ENCODE assay signal across 12 cellular contexts in the genomic region with DNA sequence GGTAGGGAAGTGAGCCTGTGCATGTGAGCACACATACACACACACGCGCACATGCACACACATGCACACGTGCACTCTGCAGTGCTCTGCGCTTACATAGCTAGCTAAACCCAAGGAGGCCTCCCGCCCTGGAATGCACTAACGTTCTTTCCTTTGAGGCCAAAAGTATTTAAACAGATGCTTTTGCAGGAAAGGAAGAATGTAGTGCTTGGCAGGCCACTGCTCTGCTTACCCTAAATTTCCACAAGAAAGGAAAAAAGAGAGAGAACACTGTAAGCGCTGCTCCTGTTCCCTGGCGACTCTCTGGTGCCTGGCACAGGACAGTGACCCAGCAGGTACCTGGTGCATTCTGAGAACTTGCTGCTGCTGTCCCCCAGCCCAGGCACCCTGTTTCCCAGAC. TPM values are rescaled to one million over a fixed set of nuclear protein-coding genes. Genes with fewer than 3 reads are reported as not detected.
A peak's percentile ranks its signal among the peaks of the same experiment; 100 is the strongest.
DNase-seq lines count a peak whose midpoint lies in the region; ATAC-seq and TF ChIP-seq lines count a peak whose summit lies in the region.
"Had no signal": no experiment of that assay in that cellular context is flagged by ENCODE, and none has a peak within 500 bp of the region (broad histone marks: within the 10 kb centered on the region; RNA-seq: fewer than 3 reads in every experiment).

No MANE protein-coding gene starts in this region.

- H3K9ac ChIP-seq in HUES6 (ENCODE audit: low read length): peak overlapping the region; percentile 4
- H3K9ac ChIP-seq: KMS-11 had no signal

- H3K36me3 ChIP-seq in HUES6 (ENCODE audit: control insufficient read depth, insufficient read depth, low read length) (no peaks in the 10 kb centered on the region), lower lobe of right lung (peaks cover 60% of the 10 kb centered on the region), thoracic aorta (peaks cover 8% of the 10 kb centered on the region)

- no peak for TF ChIP-seq CTCF in dorsolateral prefrontal cortex (IDR thresholded peaks at IDR 0.05 in 54 of 56, conservative IDR thresholded peaks at IDR 0.05 in 2 of 56; ENCODE audit: low read depth in 1 of 56, partially characterized antibody in 56 of 56)
- TF ChIP-seq CTCF in lower lobe of right lung (IDR thresholded peaks at IDR 0.05): no peak
- TF ChIP-seq CTCF in thoracic aorta (IDR thresholded peaks at IDR 0.05): no peak

- H3K27ac ChIP-seq in HUES6 (ENCODE audit: low read depth, low read length) (peak overlapping the region; percentile 5; the same call in 1 of the 2 replicates), dorsolateral prefrontal cortex (peak overlapping the region in 48 of 59 donors; percentile 2 to 97 (median 72)), lower lobe of right lung (peak overlapping the region; percentile 33), thoracic aorta (peak overlapping the region; percentile 59 to 75)
- H3K27ac ChIP-seq: KMS-11, neutrophil had no signal

- H3K27me3 ChIP-seq in HUES6 (ENCODE audit: control insufficient read depth, insufficient read depth, low read length) (peaks cover 10% of the 10 kb centered on the region; the same call in 1 of the 2 replicates), dorsolateral prefrontal cortex (no peaks in the 10 kb centered on the region), lower lobe of right lung (ENCODE audit: low read depth) (no peaks in the 10 kb centered on the region), thoracic aorta (replicated peaks; ENCODE audit: insufficient read depth) (no peaks in the 10 kb centered on the region)
- H3K27me3 ChIP-seq: neutrophil had no signal

- H3K9me3 ChIP-seq in HUES6 (ENCODE audit: control insufficient read depth, insufficient read depth, low read depth, low read length) (peaks cover 8% of the 10 kb centered on the region; the same call in 1 of the 2 replicates), lower lobe of right lung (no peaks in the 10 kb centered on the region), thoracic aorta (no peaks in the 10 kb centered on the region)
- H3K9me3 ChIP-seq: neutrophil had no signal

- DNase-seq in dorsolateral prefrontal cortex: no peak
- no peak for DNase-seq in lower lobe of right lung
- no peak for DNase-seq in thoracic aorta (ENCODE audit: low spot score)
- DNase-seq in NCI-H345 treated with DMSO at 0.1 percent for 48 hours (lab: John Stamatoyannopoulos, UW; ENCODE audit: unreplicated experiment): no peak
- DNase-seq in C1 segment of cervical spinal cord (lab: John Stamatoyannopoulos, UW): no peak
- DNase-seq: NCI-H345, T-helper 9 cell had no signal

- H3K4me3 ChIP-seq in HUES6 (ENCODE audit: low read depth, low read length) (no peak overlapping the region), dorsolateral prefrontal cortex (no peak overlapping the region), lower lobe of right lung (no peak overlapping the region), thoracic aorta (peak overlapping the region; percentile 7)

- peak; percentile 13 to 36 for ATAC-seq in lower lobe of right lung
- ATAC-seq in thoracic aorta (ENCODE audit: insufficient number of reproducible peaks, low FRiP score, low read depth): no peak
- no peak for ATAC-seq in HG03159 (IDR thresholded peaks at IDR 0.05; ENCODE audit: unreplicated experiment)
- no peak for ATAC-seq in GM18498 (IDR thresholded peaks at IDR 0.05; ENCODE audit: unreplicated experiment)

- H3K4me1 ChIP-seq in HUES6 (ENCODE audit: control insufficient read depth, insufficient read depth, low read length) (peaks cover 48% of the 10 kb centered on the region), lower lobe of right lung (peaks cover 29% of the 10 kb centered on the region), thoracic aorta (ENCODE audit: control insufficient read depth in 1 of 2, low read depth in 2 of 2) (peaks cover 27 to 56% of the 10 kb centered on the region in 2 donors)

- intact Hi-C loops in dorsolateral prefrontal cortex (cut with DNase I): no loop called here
- intact Hi-C loops in lower lobe of right lung (cut with DNase I): no loop called here

RNA-seq across cellular contexts. Expression of a gene that starts 31.3 kb away (rescaled TPM):
- total RNA-seq in dorsolateral prefrontal cortex: 10 to 100 TPM; 32.8 to 72.7 (median 51.3) TPM
- 35.4 TPM for total RNA-seq in lower lobe of right lung
- total RNA-seq in thoracic aorta: 10 to 100 TPM; 16.2 to 16.6 TPM

Comparison
In these comparisons a context has a peak if more than half of its experiments do, and no peak if none do; other contexts are left out.
1. H3K27ac ChIP-seq: peak in every context shown above with its lines; median percentile 72 in dorsolateral prefrontal cortex; 67 in thoracic aorta; 33 in lower lobe of right lung; 5 in HUES6.
2. ATAC-seq: peak in lower lobe of right lung (2 of 2); none in thoracic aorta (single experiment), HG03159 (single experiment) and GM18498 (single experiment).